2 cellular contexts compared by ENCODE assay signal in the genomic region with DNA sequence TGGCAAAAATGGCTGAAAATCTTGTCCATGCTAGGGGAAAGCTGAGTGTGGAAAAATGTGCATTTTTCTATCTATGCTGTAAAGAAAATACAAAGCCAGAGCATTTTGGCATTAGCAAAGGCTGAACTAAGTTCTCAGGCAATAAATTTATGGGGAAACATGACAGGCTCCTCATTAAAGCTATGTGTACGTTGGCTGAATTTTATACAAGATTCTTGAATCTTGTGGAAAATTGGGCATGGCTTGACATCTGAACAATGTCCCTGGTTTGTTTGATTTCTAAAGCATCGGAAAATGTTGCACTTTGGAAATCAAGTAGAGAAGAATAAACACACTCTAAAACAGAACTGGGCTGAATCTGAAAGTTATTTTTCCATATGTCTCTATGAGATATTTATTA.
TF ChIP-seq lines count a peak whose summit lies in the region.

No MANE protein-coding gene starts in this region.

TF ChIP-seq in endothelial cell of umbilical vein, 7 proteins besides CTCF, POLR2A, EP300 and RAD21 (continued from another document):
- TF ChIP-seq, protein P1, sequence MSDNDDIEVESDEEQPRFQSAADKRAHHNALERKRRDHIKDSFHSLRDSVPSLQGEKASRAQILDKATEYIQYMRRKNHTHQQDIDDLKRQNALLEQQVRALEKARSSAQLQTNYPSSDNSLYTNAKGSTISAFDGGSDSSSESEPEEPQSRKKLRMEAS (IDR thresholded peaks at IDR 0.05; ENCODE audit: insufficient read depth, insufficient read length) = no peak
- TF ChIP-seq JUN (IDR thresholded peaks at IDR 0.05; ENCODE audit: borderline replicate concordance, insufficient read depth, insufficient read length, low read depth) = no peak
- no peak for TF ChIP-seq MYC (IDR thresholded peaks at IDR 0.05; ENCODE audit: low read depth, low read length)
- TF ChIP-seq FOS (IDR thresholded peaks at IDR 0.05; ENCODE audit: borderline replicate concordance, insufficient read depth, low read length) = no peak

TF ChIP-seq in neural cell, 6 proteins besides CTCF, POLR2A, EP300 and RAD21 (continued from another document):
- TF ChIP-seq, protein P2, sequence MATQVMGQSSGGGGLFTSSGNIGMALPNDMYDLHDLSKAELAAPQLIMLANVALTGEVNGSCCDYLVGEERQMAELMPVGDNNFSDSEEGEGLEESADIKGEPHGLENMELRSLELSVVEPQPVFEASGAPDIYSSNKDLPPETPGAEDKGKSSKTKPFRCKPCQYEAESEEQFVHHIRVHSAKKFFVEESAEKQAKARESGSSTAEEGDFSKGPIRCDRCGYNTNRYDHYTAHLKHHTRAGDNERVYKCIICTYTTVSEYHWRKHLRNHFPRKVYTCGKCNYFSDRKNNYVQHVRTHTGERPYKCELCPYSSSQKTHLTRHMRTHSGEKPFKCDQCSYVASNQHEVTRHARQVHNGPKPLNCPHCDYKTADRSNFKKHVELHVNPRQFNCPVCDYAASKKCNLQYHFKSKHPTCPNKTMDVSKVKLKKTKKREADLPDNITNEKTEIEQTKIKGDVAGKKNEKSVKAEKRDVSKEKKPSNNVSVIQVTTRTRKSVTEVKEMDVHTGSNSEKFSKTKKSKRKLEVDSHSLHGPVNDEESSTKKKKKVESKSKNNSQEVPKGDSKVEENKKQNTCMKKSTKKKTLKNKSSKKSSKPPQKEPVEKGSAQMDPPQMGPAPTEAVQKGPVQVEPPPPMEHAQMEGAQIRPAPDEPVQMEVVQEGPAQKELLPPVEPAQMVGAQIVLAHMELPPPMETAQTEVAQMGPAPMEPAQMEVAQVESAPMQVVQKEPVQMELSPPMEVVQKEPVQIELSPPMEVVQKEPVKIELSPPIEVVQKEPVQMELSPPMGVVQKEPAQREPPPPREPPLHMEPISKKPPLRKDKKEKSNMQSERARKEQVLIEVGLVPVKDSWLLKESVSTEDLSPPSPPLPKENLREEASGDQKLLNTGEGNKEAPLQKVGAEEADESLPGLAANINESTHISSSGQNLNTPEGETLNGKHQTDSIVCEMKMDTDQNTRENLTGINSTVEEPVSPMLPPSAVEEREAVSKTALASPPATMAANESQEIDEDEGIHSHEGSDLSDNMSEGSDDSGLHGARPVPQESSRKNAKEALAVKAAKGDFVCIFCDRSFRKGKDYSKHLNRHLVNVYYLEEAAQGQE (IDR thresholded peaks at IDR 0.05; ENCODE audit: borderline replicate concordance) = no peak
- TF ChIP-seq TAF1 (IDR thresholded peaks at IDR 0.05; ENCODE audit: low read depth) = no peak
